10 cellular contexts compared by ENCODE assay signal in genomic region chr10:89759531-89759930, GRCh38.
"Had no signal": no experiment of that assay in that cellular context is flagged by ENCODE, and none has a peak within 500 bp of the region (broad histone marks: within the 10 kb centered on the region; RNA-seq: fewer than 3 reads in every experiment).

No MANE protein-coding gene starts in this region.

- DNase-seq: H7, HFFc6, IMR-90, KG1 had no signal

- ATAC-seq: GM23338, HCT116, K562 had no signal

- H3K4me3 ChIP-seq: GM23338, HAP-1, K562 had no signal

- H3K27ac ChIP-seq: HL-60 had no signal

- H3K4me2 ChIP-seq: GM23338 had no signal

- H3K9me3 ChIP-seq: HAP-1 had no signal

- FAIRE-seq: H1, K562 had no signal

- H2AFZ ChIP-seq: GM23338 had no signal

- H3K4me1 ChIP-seq: HAP-1 had no signal
